ENCODE assay signal across 1 cellular context in genomic region chr6:52815167-52816092, GRCh38.
TF ChIP-seq lines count a peak whose summit lies in the region.

No MANE protein-coding gene starts in this region.

TF ChIP-seq in HepG2, 621 proteins besides CTCF, POLR2A, EP300 and RAD21 (continued from another document and continues in another):
- no peak for TF ChIP-seq ZBTB40 (IDR thresholded peaks at IDR 0.05)
- no peak for TF ChIP-seq ZBTB40 (CRISPR knock-in tag; IDR thresholded peaks at IDR 0.05)
- TF ChIP-seq TOE1 (CRISPR knock-in tag; IDR thresholded peaks at IDR 0.05): 0 out of 2 replicates have a peak, but pooled peaks have one; percentile 49
- TF ChIP-seq ZNF562 (CRISPR knock-in tag; IDR thresholded peaks at IDR 0.05; ENCODE audit: borderline replicate concordance): no peak
- TF ChIP-seq FOXC1 (CRISPR knock-in tag; IDR thresholded peaks at IDR 0.05; ENCODE audit: borderline replicate concordance): peak; percentile 54; the same call in 1 of the 2 replicates
- TF ChIP-seq TCF7 (IDR thresholded peaks at IDR 0.05; ENCODE audit: low read depth): no peak; the same call in 1 of the 2 replicates
- no peak for TF ChIP-seq SNAPC2 (CRISPR knock-in tag; IDR thresholded peaks at IDR 0.05)
- no peak for TF ChIP-seq REL (CRISPR knock-in tag; conservative IDR thresholded peaks at IDR 0.05)
- no peak for TF ChIP-seq ZNF333 (CRISPR knock-in tag; IDR thresholded peaks at IDR 0.05; ENCODE audit: borderline replicate concordance)
- TF ChIP-seq ZNF230 (CRISPR knock-in tag; IDR thresholded peaks at IDR 0.05): peak; percentile 48; the same call in 1 of the 2 replicates
- TF ChIP-seq ZNF3 (CRISPR knock-in tag; IDR thresholded peaks at IDR 0.05): no peak
- peak; percentile 87 for TF ChIP-seq HNF4G (IDR thresholded peaks at IDR 0.05; ENCODE audit: borderline replicate concordance, low read depth, low read length)
- peak; percentile 43; the same call in 1 of the 2 replicates for TF ChIP-seq HNF4G (CRISPR knock-in tag; IDR thresholded peaks at IDR 0.05; ENCODE audit: borderline replicate concordance, low read depth)
- 0 out of 2 replicates have a peak, but pooled peaks have one; percentile 7 for TF ChIP-seq ZNF768 (CRISPR knock-in tag; IDR thresholded peaks at IDR 0.05)
- no peak; the same call in 1 of the 2 replicates for TF ChIP-seq CCDC6 (CRISPR knock-in tag; IDR thresholded peaks at IDR 0.05)
- TF ChIP-seq TOPORS (CRISPR knock-in tag; IDR thresholded peaks at IDR 0.05): no peak; the same call in 1 of the 2 replicates
- no peak for TF ChIP-seq MEF2D (CRISPR knock-in tag; IDR thresholded peaks at IDR 0.05)
- TF ChIP-seq ZNF18 (CRISPR knock-in tag; IDR thresholded peaks at IDR 0.05; ENCODE audit: insufficient replicate concordance): no peak
- TF ChIP-seq ZFP36L1 (CRISPR knock-in tag; IDR thresholded peaks at IDR 0.05): no peak
- TF ChIP-seq RAD51 (IDR thresholded peaks at IDR 0.05; ENCODE audit: borderline replicate concordance): no peak
- TF ChIP-seq NCOR1 (IDR thresholded peaks at IDR 0.05; ENCODE audit: borderline replicate concordance, low read length): peak; percentile 76
- TF ChIP-seq POGK (CRISPR knock-in tag; conservative IDR thresholded peaks at IDR 0.05): peak; percentile 76; the same call in 1 of the 2 replicates
- no peak for TF ChIP-seq MXI1 (IDR thresholded peaks at IDR 0.05; ENCODE audit: borderline replicate concordance, low read depth, low read length)
- no peak for TF ChIP-seq ZNF510 (CRISPR knock-in tag; IDR thresholded peaks at IDR 0.05; ENCODE audit: low read depth)
- TF ChIP-seq YEATS2 (CRISPR knock-in tag; IDR thresholded peaks at IDR 0.05; ENCODE audit: borderline replicate concordance): no peak
- TF ChIP-seq GZF1 (CRISPR knock-in tag; IDR thresholded peaks at IDR 0.05): no peak
- TF ChIP-seq GMEB1 (CRISPR knock-in tag; IDR thresholded peaks at IDR 0.05; ENCODE audit: borderline replicate concordance): peak; percentile 21; the same call in 1 of the 2 replicates
- TF ChIP-seq ARHGAP35 (CRISPR knock-in tag; IDR thresholded peaks at IDR 0.05; ENCODE audit: borderline replicate concordance): no peak
- TF ChIP-seq ZBTB34 (CRISPR knock-in tag; IDR thresholded peaks at IDR 0.05): no peak
- no peak for TF ChIP-seq NFAT5 (CRISPR knock-in tag; IDR thresholded peaks at IDR 0.05)
- peak; percentile 30; the same call in 1 of the 2 replicates for TF ChIP-seq NR2F6 (IDR thresholded peaks at IDR 0.05)
- peak; percentile 22; the same call in 1 of the 2 replicates for TF ChIP-seq NR2F6 (CRISPR knock-in tag; IDR thresholded peaks at IDR 0.05)
- peak; percentile 16; the same call in 1 of the 2 replicates for TF ChIP-seq ZNF782 (CRISPR knock-in tag; IDR thresholded peaks at IDR 0.05; ENCODE audit: borderline replicate concordance)
- TF ChIP-seq MED1 (CRISPR knock-in tag; IDR thresholded peaks at IDR 0.05): no peak
- TF ChIP-seq HNF1B (CRISPR knock-in tag; IDR thresholded peaks at IDR 0.05): peak; percentile 41; the same call in 1 of the 2 replicates
